Comparison of ENCODE assay signal across 11 cellular contexts in genomic region chr20:49685809-49686208, GRCh38. TPM values are rescaled to one million over a fixed set of nuclear protein-coding genes. Genes with fewer than 3 reads are reported as not detected.
A peak's percentile ranks its signal among the peaks of the same experiment; 100 is the strongest.
DNase-seq lines count a peak whose midpoint lies in the region; ATAC-seq and TF ChIP-seq lines count a peak whose summit lies in the region.
"Had no signal": no experiment of that assay in that cellular context is flagged by ENCODE, and none has a peak within 500 bp of the region (broad histone marks: within the 10 kb centered on the region; RNA-seq: fewer than 3 reads in every experiment).

No MANE protein-coding gene starts in this region.

- no peaks in the 10 kb centered on the region for H4K20me1 ChIP-seq in mammary epithelial cell (ENCODE audit: insufficient read depth, low read length)

- H3K27me3 ChIP-seq in mammary epithelial cell (ENCODE audit: insufficient read depth, low read length) (no peaks in the 10 kb centered on the region), adrenal gland (no peaks in the 10 kb centered on the region)
- H3K27me3 ChIP-seq: stomach had no signal

- no peak overlapping the region for H3K4me3 ChIP-seq in mammary epithelial cell (replicated peaks in 1 of 3; ENCODE audit: insufficient read depth in 1 of 3, low read depth in 2 of 3, low read length in 3 of 3)
- H3K4me3 ChIP-seq in adrenal gland, result no peak overlapping the region
- H3K4me3 ChIP-seq: stomach had no signal

- peaks cover 10% of the 10 kb centered on the region for H3K36me3 Mint-ChIP-seq in MCF 10A (ENCODE audit: insufficient read depth, unreplicated experiment)
- peaks cover 12% of the 10 kb centered on the region for H3K36me3 Mint-ChIP-seq in type B pancreatic cell

- no peak for TF ChIP-seq POLR2A in adrenal gland (IDR thresholded peaks at IDR 0.05)

- in situ Hi-C loops in mammary epithelial cell (cut with MboI; ENCODE audit: low sequenced_read_pairs in 2 of 2), result no loop called here

- WGBS in mammary epithelial cell (ENCODE audit: low coverage, missing lambda C conversion rate), result 0% methylated on average over 2 of the region's 2 CpGs
- WGBS in adrenal gland, 4 donors, result 4 to 11% (median 8%) methylated on average over 2 of the region's 2 CpGs

- no peak overlapping the region for H3K9ac ChIP-seq in mammary epithelial cell (ENCODE audit: insufficient read depth, low read length)

- H3K36me3 ChIP-seq in mammary epithelial cell (ENCODE audit: insufficient read depth, low read length) (no peaks in the 10 kb centered on the region), adrenal gland (replicated peaks in 1 of 2) (no peaks in the 10 kb centered on the region)

- H3K4me2 ChIP-seq in mammary epithelial cell (ENCODE audit: insufficient read depth, low read depth, low read length), result no peak overlapping the region

- H3K4me1 Mint-ChIP-seq in MCF 10A (ENCODE audit: insufficient read depth, unreplicated experiment) (peaks cover 47% of the 10 kb centered on the region), type B pancreatic cell (ENCODE audit: unreplicated experiment) (peaks cover 54% of the 10 kb centered on the region)

- intact Hi-C loops in MCF 10A (cut with micrococcal nuclease) (no loop called here), mammary epithelial cell (cut with micrococcal nuclease) (no loop called here), adrenal gland (cut with DNase I) (no loop called here), left ventricle myocardium superior (cut with micrococcal nuclease) (no loop called here)

- POLR2A ChIA-PET in MCF 10A (lab: Yijun Ruan, JAX), result interaction anchor here (0.5 to 3.0 kb wide), 15 partner anchors 10 to 211 kb away, joined by 3 to 15 read pairs (median 4); partner anchors contain the start of gene SLC9A8

- no peaks in the 10 kb centered on the region for H3K9me3 ChIP-seq in mammary epithelial cell (replicated peaks; ENCODE audit: insufficient read depth, low read length)
- H3K9me3 ChIP-seq in adrenal gland (replicated peaks in 1 of 3), result no peaks in the 10 kb centered on the region
- H3K9me3 ChIP-seq: stomach had no signal

- DNase-seq in MCF 10A (ENCODE audit: unreplicated experiment), result peak; percentile 53
- no peak for DNase-seq in mammary epithelial cell
- DNase-seq in adrenal gland, result no peak
- no peak for DNase-seq in left ventricle myocardium superior
- no peak for DNase-seq in type B pancreatic cell (ENCODE audit: extremely low spot score, unreplicated experiment)
- DNase-seq in retina, result no peak
- DNase-seq: CD4-positive, CD25-positive, alpha-beta regulatory T cell; NCI-H1436; stomach had no signal

- H3K4me3 Mint-ChIP-seq in MCF 10A (ENCODE audit: unreplicated experiment) (no peak overlapping the region), type B pancreatic cell (peak overlapping the region; percentile 30)
- H3K4me3 Mint-ChIP-seq: CD4-positive, CD25-positive, alpha-beta regulatory T cell had no signal

- H3K27ac ChIP-seq in mammary epithelial cell (ENCODE audit: insufficient read depth, low read depth, low read length) (no peak overlapping the region), adrenal gland (peak overlapping the region; percentile 6 to 74 (median 54))

- dilution Hi-C loops in mammary epithelial cell (cut with HindIII; ENCODE audit: low sequenced_read_pairs), result no loop called here

- BruUV-seq in MCF 10A (replicated peaks; lab: Mats Ljungman, UMichigan) (no TSS peak), mammary epithelial cell (replicated peaks; lab: Mats Ljungman, UMichigan) (no TSS peak)

- H3K9me3 Mint-ChIP-seq in MCF 10A (ENCODE audit: unreplicated experiment) (no peaks in the 10 kb centered on the region), type B pancreatic cell (peaks cover 3% of the 10 kb centered on the region)
- H3K9me3 Mint-ChIP-seq: CD4-positive, CD25-positive, alpha-beta regulatory T cell had no signal

- CTCF ChIA-PET in MCF 10A (lab: Yijun Ruan, JAX) (interaction anchor here (0.6 to 1.8 kb wide), 8 partner anchors 10 to 159 kb away, joined by 3 to 6 read pairs (median 4); no protein-coding TSS in a partner anchor), mammary epithelial cell (lab: Charles Lee; ENCODE audit: low non-redundant PET) (no interaction called here)

- H3K4me1 ChIP-seq in mammary epithelial cell (ENCODE audit: insufficient read depth, low read length) (peaks cover 19% of the 10 kb centered on the region), adrenal gland (replicated peaks in 1 of 2) (peaks cover 50 to 90% of the 10 kb centered on the region in 2 donors)

- H2AFZ ChIP-seq in mammary epithelial cell (ENCODE audit: low read depth, low read length), result no peak overlapping the region

- peak; percentile 46 for ATAC-seq in left ventricle myocardium superior
- no peak for ATAC-seq in HG02588 (IDR thresholded peaks at IDR 0.05; ENCODE audit: unreplicated experiment)
- ATAC-seq in GM18909 (IDR thresholded peaks at IDR 0.05; ENCODE audit: poor library complexity, unreplicated experiment), result no peak

- no peak for TF ChIP-seq CTCF in MCF 10A (IDR thresholded peaks at IDR 0.05; ENCODE audit: unreplicated experiment)
- TF ChIP-seq CTCF in mammary epithelial cell (conservative IDR thresholded peaks at IDR 0.05 in 1 of 2, IDR thresholded peaks at IDR 0.05 in 1 of 2; ENCODE audit: extremely low read depth in 1 of 2, insufficient read depth in 1 of 2, low read depth in 1 of 2, low read length in 2 of 2), result no peak
- no peak for TF ChIP-seq CTCF in adrenal gland (IDR thresholded peaks at IDR 0.05)
- no peak for TF ChIP-seq CTCF in type B pancreatic cell (conservative IDR thresholded peaks at IDR 0.05)

- H3K27ac Mint-ChIP-seq in MCF 10A (ENCODE audit: low read depth, unreplicated experiment) (no peak overlapping the region), type B pancreatic cell (peak overlapping the region; percentile 7)

- H3K79me2 ChIP-seq in mammary epithelial cell (ENCODE audit: insufficient read depth, low read length), result peaks cover 96% of the 10 kb centered on the region

- H3K27me3 Mint-ChIP-seq in MCF 10A (ENCODE audit: insufficient read depth, unreplicated experiment) (no peaks in the 10 kb centered on the region), type B pancreatic cell (no peaks in the 10 kb centered on the region)
- H3K27me3 Mint-ChIP-seq: CD4-positive, CD25-positive, alpha-beta regulatory T cell had no signal

RNA-seq across cellular contexts. Expression of gene B4GALT5, which starts 27.9 kb away (rescaled TPM):
- 17.1 and 19.7 TPM in 2 replicates for total RNA-seq in MCF 10A (2022)
- total RNA-seq in mammary epithelial cell, result 10 to 100 TPM; 22.7 to 22.8 TPM
- 24.0 TPM for polyA plus RNA-seq in mammary epithelial cell
- polyA minus RNA-seq in mammary epithelial cell, result 17.7 TPM
- 100 to 1,000 TPM in 2 of 8 donors, 10 to 100 TPM in 6; 47.4 to 137 (median 69.1) TPM for total RNA-seq in adrenal gland
- 10 to 100 TPM; 14.2 to 77.7 (median 18.1) TPM for polyA plus RNA-seq in adrenal gland
- total RNA-seq in left ventricle myocardium superior, result 37.2 TPM
- 47.9 and 49.7 TPM in 2 replicates for total RNA-seq in type B pancreatic cell (ENCODE audit: low replicate concordance)
